1 cellular context compared by ENCODE assay signal in genomic region chr12:122848471-122849351, GRCh38.
TF ChIP-seq lines count a peak whose summit lies in the region.

No MANE protein-coding gene starts in this region.

TF ChIP-seq in IMR-90, 13 proteins besides CTCF, POLR2A, EP300 and RAD21:
- no peak for TF ChIP-seq MXI1 (IDR thresholded peaks at IDR 0.05; ENCODE audit: borderline replicate concordance, low read depth, low read length)
- TF ChIP-seq MAFK (IDR thresholded peaks at IDR 0.05; ENCODE audit: low read depth, low read length): no peak
- no peak for TF ChIP-seq MAZ (IDR thresholded peaks at IDR 0.05; ENCODE audit: borderline replicate concordance, low read depth, low read length)
- no peak for TF ChIP-seq SMC3 (IDR thresholded peaks at IDR 0.05; ENCODE audit: low read depth, low read length)
- no peak for TF ChIP-seq RCOR1 (IDR thresholded peaks at IDR 0.05; ENCODE audit: insufficient replicate concordance, low read length)
- no peak for TF ChIP-seq RFX5 (IDR thresholded peaks at IDR 0.05; ENCODE audit: low read depth, low read length)
- TF ChIP-seq USF2 (IDR thresholded peaks at IDR 0.05; ENCODE audit: low read depth, low read length): no peak
- TF ChIP-seq FOS (IDR thresholded peaks at IDR 0.05; ENCODE audit: low read depth, low read length): no peak
- no peak for TF ChIP-seq NFE2L2 (IDR thresholded peaks at IDR 0.05; ENCODE audit: low read depth, low read length)
- TF ChIP-seq BHLHE40 (IDR thresholded peaks at IDR 0.05; ENCODE audit: low read depth, low read length): no peak
- no peak for TF ChIP-seq ELK1 (IDR thresholded peaks at IDR 0.05; ENCODE audit: borderline replicate concordance, low read depth, low read length)
- TF ChIP-seq CEBPB (IDR thresholded peaks at IDR 0.05; ENCODE audit: low read depth, low read length): no peak
- no peak for TF ChIP-seq CHD1 (IDR thresholded peaks at IDR 0.05; ENCODE audit: low read depth, low read length)
TF ChIP-seq in IMR-90: peak in this region for 0.
